In the genomic region with DNA sequence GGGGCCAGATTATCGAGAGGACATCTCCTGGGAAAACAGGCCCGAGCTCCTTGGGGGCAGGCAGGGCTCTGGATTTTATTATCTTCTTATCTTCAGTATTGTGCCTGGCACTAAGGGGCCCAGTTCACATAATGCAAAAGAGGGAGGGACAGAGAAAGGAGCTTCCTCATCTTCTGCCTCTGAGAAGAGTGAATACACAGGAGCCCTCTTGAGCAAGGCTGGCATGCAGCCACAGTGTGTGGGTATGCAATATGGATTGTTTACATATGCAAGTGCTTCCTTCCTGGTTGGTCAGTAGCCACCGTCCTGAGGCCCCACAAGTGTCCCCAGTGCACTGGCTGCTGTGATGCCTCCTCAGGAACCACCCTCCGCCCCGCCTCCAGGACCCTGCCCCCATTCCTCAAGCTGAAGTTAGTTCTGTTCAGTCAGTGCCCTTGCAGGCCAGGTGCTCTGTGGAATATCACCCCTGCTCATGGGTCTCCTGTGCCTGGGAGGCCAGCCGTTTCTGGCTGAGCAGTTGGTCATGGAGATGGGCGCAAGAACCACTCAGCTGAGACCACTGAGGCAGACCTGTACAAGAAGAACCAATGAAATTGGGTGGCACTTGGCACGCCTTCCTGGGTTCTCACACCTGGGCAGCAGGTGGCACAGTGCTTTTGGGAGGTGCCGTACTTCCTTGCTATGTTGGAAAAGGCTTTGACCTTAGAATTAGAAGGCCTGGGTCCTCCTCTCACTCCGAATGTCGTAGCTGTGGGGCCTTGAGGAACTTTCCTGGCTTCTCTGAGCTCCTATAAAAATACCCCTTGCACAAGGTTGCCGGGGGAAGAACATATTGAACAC, we compare ENCODE assay signal across 9 cellular contexts. TPM values are rescaled to one million over a fixed set of nuclear protein-coding genes. Genes with fewer than 3 reads are reported as not detected.
A peak's percentile ranks its signal among the peaks of the same experiment; 100 is the strongest.
DNase-seq lines count a peak whose midpoint lies in the region; ATAC-seq and TF ChIP-seq lines count a peak whose summit lies in the region.
"Had no signal": no experiment of that assay in that cellular context is flagged by ENCODE, and none has a peak within 500 bp of the region (broad histone marks: within the 10 kb centered on the region; RNA-seq: fewer than 3 reads in every experiment).

No MANE protein-coding gene starts in this region.

- no peaks in the 10 kb centered on the region for H3K27me3 ChIP-seq in IMR-90 (ENCODE audit: control insufficient read depth, insufficient read depth, low read length)
- no peaks in the 10 kb centered on the region for H3K27me3 ChIP-seq in uterus
- H3K27me3 ChIP-seq in CD8-positive, alpha-beta memory T cell (ENCODE audit: insufficient read depth, low read length, poor library complexity, severe bottlenecking) = no peaks in the 10 kb centered on the region
- H3K27me3 ChIP-seq: gastrocnemius medialis had no signal

- no peak overlapping the region for H3K27ac ChIP-seq in IMR-90 (ENCODE audit: insufficient read depth, low read length)
- no peak overlapping the region for H3K27ac ChIP-seq in uterus
- no peak overlapping the region for H3K27ac ChIP-seq in CD8-positive, alpha-beta memory T cell (ENCODE audit: low read depth, low read length)
- H3K27ac ChIP-seq: gastrocnemius medialis had no signal

- H3K18ac ChIP-seq in IMR-90 (ENCODE audit: low read depth, low read length) = no peak overlapping the region

- no peak overlapping the region for H2BK15ac ChIP-seq in IMR-90 (ENCODE audit: low read depth, low read length)

- H3K4me1 ChIP-seq in IMR-90 (ENCODE audit: control insufficient read depth, insufficient read depth, low read length) (peaks cover 12% of the 10 kb centered on the region), uterus (no peaks in the 10 kb centered on the region)
- no peaks in the 10 kb centered on the region for H3K4me1 ChIP-seq in CD8-positive, alpha-beta memory T cell (ENCODE audit: insufficient read depth, low read length)
- H3K4me1 ChIP-seq: gastrocnemius medialis had no signal

- POLR2A ChIA-PET in IMR-90 (lab: Charles Lee; ENCODE audit: unreplicated experiment) = no interaction called here
- POLR2A ChIA-PET in CD8-positive, alpha-beta memory T cell (lab: Charles Lee) = no interaction called here

- H3K4me3 ChIP-seq in AG10803 (ENCODE audit: low read length) = no peak overlapping the region
- no peak overlapping the region for H3K4me3 ChIP-seq in IMR-90 (ENCODE audit: insufficient read depth, low read depth, low read length)
- H3K4me3 ChIP-seq in uterus = no peak overlapping the region
- no peak overlapping the region for H3K4me3 ChIP-seq in CD8-positive, alpha-beta memory T cell (ENCODE audit: low read length)
- H3K4me3 ChIP-seq: gastrocnemius medialis had no signal

- in situ Hi-C loops in IMR-90 (cut with MboI; ENCODE audit: low sequenced_read_pairs) = no loop called here

- peak overlapping the region; percentile 63 for H2BK5ac ChIP-seq in IMR-90 (ENCODE audit: low read depth, low read length, poor library complexity, severe bottlenecking)

- peak overlapping the region; percentile 12 for H2AFZ ChIP-seq in IMR-90 (replicated peaks; ENCODE audit: low read length, poor library complexity)

- no peak overlapping the region for H4K91ac ChIP-seq in IMR-90 (ENCODE audit: insufficient read depth, low read depth, low read length)

- H3K4me3 Mint-ChIP-seq in T-helper 17 cell = no peak overlapping the region
- H3K4me3 Mint-ChIP-seq in stimulated activated naive CD8-positive, alpha-beta T cell treated with anti-CD3 and anti-CD28 coated beads, Interleukin-15, amount 100 ng/mL, for 72 hours = no peak overlapping the region
- H3K4me3 Mint-ChIP-seq in CD8-positive, alpha-beta memory T cell = no peak overlapping the region

- DNase-seq in AG10803 (ENCODE audit: low read depth) (peak; percentile 35), IMR-90 (peak; percentile 83), T-helper 17 cell (no peak), inferior parietal cortex (ENCODE audit: extremely low spot score) (peak; percentile 32), uterus (no peak), ecto neural progenitor cell (ENCODE audit: low spot score) (no peak)
- DNase-seq in stimulated activated naive CD8-positive, alpha-beta T cell treated with anti-CD3 and anti-CD28 coated beads, Interleukin-15, amount 100 ng/mL, for 72 hours = no peak
- no peak for DNase-seq in CD8-positive, alpha-beta memory T cell

- no peak for TF ChIP-seq RAD21 in IMR-90 (IDR thresholded peaks at IDR 0.05; ENCODE audit: low read length)

- H3K4ac ChIP-seq in IMR-90 (ENCODE audit: low read depth, low read length) = peak overlapping the region; percentile 19; the same call in 1 of the 2 replicates

- CTCF ChIA-PET in IMR-90 (lab: Yijun Ruan, JAX) = interaction anchor here (0.9 to 2.0 kb wide), 2 partner anchors 9 to 32 kb away, joined by 3 to 6 read pairs; no protein-coding TSS in a partner anchor
- CTCF ChIA-PET in CD8-positive, alpha-beta memory T cell (lab: Charles Lee) = interaction anchor here (1.1 kb wide), 1 partner anchor 13 kb away, joined by 3 read pairs; no protein-coding TSS in a partner anchor

- H3K4me2 ChIP-seq in IMR-90 (ENCODE audit: low read depth, low read length) = no peak overlapping the region

- H4K5ac ChIP-seq in IMR-90 (ENCODE audit: low read depth, low read length) = no peak overlapping the region

- ATAC-seq in IMR-90 (ENCODE audit: low read depth) = peak; percentile 69
- peak; percentile 30 for ATAC-seq in T-helper 17 cell
- ATAC-seq in stimulated activated naive CD8-positive, alpha-beta T cell treated with anti-CD3 and anti-CD28 coated beads, Interleukin-15, amount 100 ng/mL, for 72 hours = no peak
- ATAC-seq: gastrocnemius medialis had no signal

- H2AK9ac ChIP-seq in IMR-90 (replicated peaks; ENCODE audit: low read depth, low read length, poor library complexity) = peak overlapping the region; percentile 61

- TF ChIP-seq CTCF in AG10803 (conservative IDR thresholded peaks at IDR 0.05; ENCODE audit: low read length) (no peak), IMR-90 (conservative IDR thresholded peaks at IDR 0.05; ENCODE audit: low read depth, low read length) (no peak), uterus (IDR thresholded peaks at IDR 0.05) (no peak)

- H4K20me1 ChIP-seq in IMR-90 (ENCODE audit: insufficient read depth, low read length) = no peaks in the 10 kb centered on the region

- H3K36me3 Mint-ChIP-seq in T-helper 17 cell (ENCODE audit: low read depth) = no peaks in the 10 kb centered on the region
- no peaks in the 10 kb centered on the region for H3K36me3 Mint-ChIP-seq in CD8-positive, alpha-beta memory T cell

- peaks cover 10% of the 10 kb centered on the region for H3K9me1 ChIP-seq in IMR-90 (ENCODE audit: insufficient read depth, low read length)

- no peak overlapping the region for H3K27ac Mint-ChIP-seq in T-helper 17 cell
- H3K27ac Mint-ChIP-seq in stimulated activated naive CD8-positive, alpha-beta T cell treated with anti-CD3 and anti-CD28 coated beads, Interleukin-15, amount 100 ng/mL, for 72 hours = peak overlapping the region in 1 of 2 donors; percentile 82
- peak overlapping the region in 1 of 8 donors; percentile 68 for H3K27ac Mint-ChIP-seq in CD8-positive, alpha-beta memory T cell

- H3K79me1 ChIP-seq in IMR-90 (ENCODE audit: low read depth in 1 of 2, low read length in 2 of 2) = peaks cover 0 to 5% of the 10 kb centered on the region in 2 experiments; a peak in 1 of 4 replicates

- H3K56ac ChIP-seq in IMR-90 (ENCODE audit: extremely low read depth, insufficient read depth, low read length) = no peak overlapping the region

- BruUV-seq in IMR-90 (replicated peaks; lab: Mats Ljungman, UMichigan) = no TSS peak

- 56% methylated on average over 2 of the region's 12 CpGs; no CpG with 5 or more reads in 1 of the 2 experiments for WGBS in IMR-90 (ENCODE audit: extremely low coverage in 2 of 2, insufficient read length in 1 of 2), 2 experiments

- H2BK120ac ChIP-seq in IMR-90 (ENCODE audit: low read depth, low read length) = peak overlapping the region; percentile 22

- H3K14ac ChIP-seq in IMR-90 (replicated peaks; ENCODE audit: low read depth, low read length) = no peak overlapping the region

- no peaks in the 10 kb centered on the region for H3K9me3 Mint-ChIP-seq in stimulated activated naive CD8-positive, alpha-beta T cell treated with anti-CD3 and anti-CD28 coated beads, Interleukin-15, amount 100 ng/mL, for 72 hours
- H3K9me3 Mint-ChIP-seq in CD8-positive, alpha-beta memory T cell = no peaks in the 10 kb centered on the region

- intact Hi-C loops in IMR-90 (cut with micrococcal nuclease) (no loop called here), uterus (cut with DNase I; ENCODE audit: low total_unique reads) (no loop called here)

- H3K4me1 Mint-ChIP-seq in T-helper 17 cell = peaks cover 2% of the 10 kb centered on the region
- H3K4me1 Mint-ChIP-seq in stimulated activated naive CD8-positive, alpha-beta T cell treated with anti-CD3 and anti-CD28 coated beads, Interleukin-15, amount 100 ng/mL, for 72 hours = peaks cover 16% of the 10 kb centered on the region
- H3K4me1 Mint-ChIP-seq in CD8-positive, alpha-beta memory T cell = peaks cover 0 to 4% (median 0%) of the 10 kb centered on the region in 3 donors

- H3K23ac ChIP-seq in IMR-90 (ENCODE audit: low read depth, low read length) = no peak overlapping the region

- no peak overlapping the region for H3K9ac ChIP-seq in IMR-90 (ENCODE audit: low read depth, low read length)

- H2AK5ac ChIP-seq in IMR-90 (ENCODE audit: low read depth, low read length) = peak overlapping the region; percentile 31; the same call in 1 of the 2 replicates

- dilution Hi-C loops in IMR-90 (cut with HindIII; ENCODE audit: low sequenced_read_pairs, unreplicated experiment) = no loop called here

- H3K9me3 ChIP-seq in IMR-90 (ENCODE audit: control insufficient read depth, insufficient read depth, low read length) (no peaks in the 10 kb centered on the region), T-helper 17 cell (ENCODE audit: control insufficient read depth, low read length, poor library complexity, severe bottlenecking) (no peaks in the 10 kb centered on the region), uterus (no peaks in the 10 kb centered on the region)
- no peaks in the 10 kb centered on the region for H3K9me3 ChIP-seq in CD8-positive, alpha-beta memory T cell (ENCODE audit: low read length)
- H3K9me3 ChIP-seq: gastrocnemius medialis had no signal

- H3K27me3 Mint-ChIP-seq in T-helper 17 cell = no peaks in the 10 kb centered on the region
- H3K27me3 Mint-ChIP-seq in stimulated activated naive CD8-positive, alpha-beta T cell treated with anti-CD3 and anti-CD28 coated beads, Interleukin-15, amount 100 ng/mL, for 72 hours = no peaks in the 10 kb centered on the region
- H3K27me3 Mint-ChIP-seq in CD8-positive, alpha-beta memory T cell = no peaks in the 10 kb centered on the region

- TF ChIP-seq POLR2A in IMR-90 (IDR thresholded peaks at IDR 0.05; ENCODE audit: low read depth, low read length) = no peak
- no peak for TF ChIP-seq POLR2A in uterus (IDR thresholded peaks at IDR 0.05)

- H3K36me3 ChIP-seq in IMR-90 (ENCODE audit: control insufficient read depth, insufficient read depth, low read length) (no peaks in the 10 kb centered on the region), uterus (no peaks in the 10 kb centered on the region)
- H3K36me3 ChIP-seq in CD8-positive, alpha-beta memory T cell (ENCODE audit: insufficient read depth, low read length) = no peaks in the 10 kb centered on the region
- H3K36me3 ChIP-seq: gastrocnemius medialis had no signal

- H4K8ac ChIP-seq in IMR-90 (ENCODE audit: low read depth in 2 of 2, low read length in 2 of 2) = 0 out of 4 replicates have a peak overlapping the region, but pooled peaks of 1 of the 2 experiments have one; percentile 3

- no peak overlapping the region for H2BK20ac ChIP-seq in IMR-90 (ENCODE audit: low read depth, low read length)

RNA-seq across cellular contexts. Expression of a gene that starts 35.1 kb away (rescaled TPM):
- total RNA-seq in IMR-90 (2012; rRNA removed) (648 and 684 TPM in 2 replicates), T-helper 17 cell (10 to 100 TPM; 36.8 to 88.9 TPM), uterus (100 to 1,000 TPM; 147 to 538 (median 343) TPM)
- 766 and 895 TPM in 2 replicates for polyA plus RNA-seq in IMR-90 (2012; rRNA removed)
- polyA plus RNA-seq in IMR-90 (2012; cell fraction: cytosol; rRNA removed) = 676 and 750 TPM in 2 replicates
- polyA plus RNA-seq in IMR-90 (2012; cell fraction: nucleus; rRNA removed; ENCODE audit: low replicate concordance) = 1,803 and 1,926 TPM in 2 replicates
- 10 to 100 TPM; 52.7 to 53.3 TPM for total RNA-seq in CD8-positive, alpha-beta memory T cell
- 47.4 TPM for polyA plus RNA-seq in CD8-positive, alpha-beta memory T cell

Comparison
In these comparisons a context has a peak if more than half of its experiments do, and no peak if none do; other contexts are left out.
1. DNase-seq: peak in AG10803 (single experiment), IMR-90 (single experiment) and inferior parietal cortex (single experiment); none in T-helper 17 cell (0 of 3), uterus (0 of 2), stimulated activated naive CD8-positive, alpha-beta T cell treated with anti-CD3 and anti-CD28 coated beads, Interleukin-15, amount 100 ng/mL, for 72 hours (0 of 2), ecto neural progenitor cell (single experiment) and CD8-positive, alpha-beta memory T cell (0 of 5).